In the genomic region with DNA sequence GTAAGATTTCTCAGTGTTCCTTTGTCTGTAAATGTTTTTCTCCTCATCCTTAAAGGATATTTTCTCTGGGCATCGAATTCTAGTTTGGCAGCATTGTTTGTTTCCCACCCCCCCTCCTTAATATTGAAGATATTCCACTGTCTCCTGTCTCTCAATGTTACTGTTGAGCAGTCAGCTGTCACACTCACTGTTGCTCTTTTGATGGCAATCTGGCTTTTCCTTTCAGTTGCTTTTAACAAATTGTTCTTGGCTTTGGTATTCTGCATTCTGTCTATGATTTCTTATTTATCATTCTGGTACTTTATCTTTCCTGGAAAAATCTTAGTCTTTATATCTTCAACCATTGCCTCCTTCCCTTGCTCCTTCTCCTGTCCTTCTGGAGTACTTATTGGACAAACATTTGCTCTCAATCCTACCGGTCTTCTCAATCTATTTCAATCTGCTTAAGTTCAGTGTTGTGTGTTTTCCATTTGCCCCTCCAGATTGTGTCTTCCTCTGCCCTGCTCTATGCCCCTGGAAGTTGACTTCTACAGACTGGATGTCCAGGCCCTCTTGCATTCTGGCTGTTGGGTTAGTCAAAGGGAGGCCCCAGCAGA, we compare ENCODE assay signal across 1 cellular context.
TF ChIP-seq lines count a peak whose summit lies in the region.

No MANE protein-coding gene starts in this region.

TF ChIP-seq in HEK293, 187 proteins besides CTCF, POLR2A, EP300 and RAD21 (continued from another document):
- TF ChIP-seq ZNF610 (tag by site-specific recombination; IDR thresholded peaks at IDR 0.05; ENCODE audit: borderline replicate concordance) (peak; percentile 91), ZNF518A (tag by site-specific recombination; conservative IDR thresholded peaks at IDR 0.05; ENCODE audit: low read depth) (no peak; the same call in 1 of the 2 replicates), ZNF623 (tag by site-specific recombination; IDR thresholded peaks at IDR 0.05) (no peak), ZBTB7A (tag by site-specific recombination; IDR thresholded peaks at IDR 0.05; ENCODE audit: low read depth) (no peak), SCRT1 (tag by site-specific recombination; IDR thresholded peaks at IDR 0.05; ENCODE audit: borderline replicate concordance) (0 out of 2 replicates have a peak, but pooled peaks have one; percentile 18), BCL11B (tag by site-specific recombination; IDR thresholded peaks at IDR 0.05; ENCODE audit: low read depth) (no peak), MZF1 (tag by site-specific recombination; IDR thresholded peaks at IDR 0.05; ENCODE audit: borderline replicate concordance) (no peak), ZNF837 (tag by site-specific recombination; IDR thresholded peaks at IDR 0.05) (no peak), PRDM1 (tag by site-specific recombination; IDR thresholded peaks at IDR 0.05) (no peak), EGR2 (tag by site-specific recombination; IDR thresholded peaks at IDR 0.05; ENCODE audit: low read depth) (no peak), ZNF843 (tag by site-specific recombination; IDR thresholded peaks at IDR 0.05) (no peak), KLF7 (tag by site-specific recombination; IDR thresholded peaks at IDR 0.05; ENCODE audit: borderline replicate concordance) (no peak), ZNF138 (tag by site-specific recombination; IDR thresholded peaks at IDR 0.05; ENCODE audit: borderline replicate concordance) (no peak), ZNF354C (tag by site-specific recombination; IDR thresholded peaks at IDR 0.05; ENCODE audit: borderline replicate concordance, low read depth) (no peak), ZNF274 (IDR thresholded peaks at IDR 0.05; ENCODE audit: low read length) (no peak), ZNF274 (tag by site-specific recombination; IDR thresholded peaks at IDR 0.05; ENCODE audit: borderline replicate concordance) (no peak), ZNF391 (tag by site-specific recombination; IDR thresholded peaks at IDR 0.05; ENCODE audit: borderline replicate concordance, low read depth) (no peak), FEZF1 (tag by site-specific recombination; IDR thresholded peaks at IDR 0.05) (peak; percentile 93), SCRT2 (tag by site-specific recombination; IDR thresholded peaks at IDR 0.05) (peak; percentile 68), HIC1 (tag by site-specific recombination; IDR thresholded peaks at IDR 0.05) (no peak), ZBTB20 (tag by site-specific recombination; IDR thresholded peaks at IDR 0.05) (no peak), RBAK (tag by site-specific recombination; IDR thresholded peaks at IDR 0.05) (no peak), ZNF311 (tag by site-specific recombination; IDR thresholded peaks at IDR 0.05; ENCODE audit: borderline replicate concordance) (no peak), ZNF335 (tag by site-specific recombination; conservative IDR thresholded peaks at IDR 0.05) (no peak), ZNF549 (tag by site-specific recombination; IDR thresholded peaks at IDR 0.05) (peak; percentile 48; the same call in 1 of the 2 replicates), SP7 (tag by site-specific recombination; IDR thresholded peaks at IDR 0.05) (0 out of 2 replicates have a peak, but pooled peaks have one; percentile 21)
- TF ChIP-seq, protein P1, sequence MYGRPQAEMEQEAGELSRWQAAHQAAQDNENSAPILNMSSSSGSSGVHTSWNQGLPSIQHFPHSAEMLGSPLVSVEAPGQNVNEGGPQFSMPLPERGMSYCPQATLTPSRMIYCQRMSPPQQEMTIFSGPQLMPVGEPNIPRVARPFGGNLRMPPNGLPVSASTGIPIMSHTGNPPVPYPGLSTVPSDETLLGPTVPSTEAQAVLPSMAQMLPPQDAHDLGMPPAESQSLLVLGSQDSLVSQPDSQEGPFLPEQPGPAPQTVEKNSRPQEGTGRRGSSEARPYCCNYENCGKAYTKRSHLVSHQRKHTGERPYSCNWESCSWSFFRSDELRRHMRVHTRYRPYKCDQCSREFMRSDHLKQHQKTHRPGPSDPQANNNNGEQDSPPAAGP (tag by site-specific recombination; IDR thresholded peaks at IDR 0.05), result peak; percentile 30; the same call in 1 of the 2 replicates
- TF ChIP-seq, protein P2, sequence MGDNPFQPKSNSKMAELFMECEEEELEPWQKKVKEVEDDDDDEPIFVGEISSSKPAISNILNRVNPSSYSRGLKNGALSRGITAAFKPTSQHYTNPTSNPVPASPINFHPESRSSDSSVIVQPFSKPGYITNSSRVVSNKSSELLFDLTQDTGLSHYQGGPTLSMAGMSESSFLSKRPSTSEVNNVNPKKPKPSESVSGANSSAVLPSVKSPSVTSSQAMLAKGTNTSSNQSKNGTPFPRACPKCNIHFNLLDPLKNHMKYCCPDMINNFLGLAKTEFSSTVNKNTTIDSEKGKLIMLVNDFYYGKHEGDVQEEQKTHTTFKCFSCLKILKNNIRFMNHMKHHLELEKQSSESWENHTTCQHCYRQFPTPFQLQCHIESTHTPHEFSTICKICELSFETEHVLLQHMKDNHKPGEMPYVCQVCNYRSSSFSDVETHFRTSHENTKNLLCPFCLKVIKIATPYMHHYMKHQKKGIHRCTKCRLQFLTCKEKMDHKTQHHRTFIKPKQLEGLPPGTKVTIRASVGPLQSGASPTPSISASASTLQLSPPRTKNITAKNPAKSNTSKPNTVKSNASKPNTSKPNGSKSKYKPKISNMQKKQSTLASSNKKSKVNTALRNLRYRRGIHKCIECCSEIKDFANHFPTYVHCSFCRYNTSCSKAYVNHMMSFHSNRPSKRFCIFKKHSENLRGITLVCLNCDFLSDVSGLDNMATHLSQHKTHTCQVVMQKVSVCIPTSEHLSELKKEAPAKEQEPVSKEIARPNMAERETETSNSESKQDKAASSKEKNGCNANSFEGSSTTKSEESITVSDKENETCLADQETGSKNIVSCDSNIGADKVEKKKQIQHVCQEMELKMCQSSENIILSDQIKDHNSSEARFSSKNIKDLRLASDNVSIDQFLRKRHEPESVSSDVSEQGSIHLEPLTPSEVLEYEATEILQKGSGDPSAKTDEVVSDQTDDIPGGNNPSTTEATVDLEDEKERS (tag by site-specific recombination; IDR thresholded peaks at IDR 0.05), result peak; percentile 92; the same call in 1 of the 2 replicates
- TF ChIP-seq, protein P3, sequence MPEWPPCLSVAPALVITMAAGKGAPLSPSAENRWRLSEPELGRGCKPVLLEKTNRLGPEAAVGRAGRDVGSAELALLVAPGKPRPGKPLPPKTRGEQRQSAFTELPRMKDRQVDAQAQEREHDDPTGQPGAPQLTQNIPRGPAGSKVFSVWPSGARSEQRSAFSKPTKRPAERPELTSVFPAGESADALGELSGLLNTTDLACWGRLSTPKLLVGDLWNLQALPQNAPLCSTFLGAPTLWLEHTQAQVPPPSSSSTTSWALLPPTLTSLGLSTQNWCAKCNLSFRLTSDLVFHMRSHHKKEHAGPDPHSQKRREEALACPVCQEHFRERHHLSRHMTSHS (tag by site-specific recombination; IDR thresholded peaks at IDR 0.05), result no peak
